In the genomic region with DNA sequence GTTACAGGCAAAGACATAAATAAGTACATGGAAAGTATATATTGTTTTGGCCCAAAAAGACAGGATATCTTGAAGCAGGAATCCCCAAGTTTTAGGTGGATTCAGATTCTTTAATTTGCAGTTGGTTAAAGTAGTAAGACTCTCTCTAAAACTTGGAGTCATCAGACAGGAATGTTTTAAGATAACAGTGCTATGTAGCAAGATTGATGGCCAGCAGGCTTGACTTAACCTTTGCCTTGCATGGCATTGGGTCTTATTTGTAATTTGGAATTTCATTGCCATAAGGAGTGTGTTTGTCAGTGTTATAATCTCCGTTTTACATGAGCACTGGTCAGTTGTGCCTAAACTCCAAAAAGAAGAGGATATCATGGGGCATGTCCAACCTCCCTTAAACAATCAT, we compare ENCODE assay signal across 16 cellular contexts.
A peak's percentile ranks its signal among the peaks of the same experiment; 100 is the strongest.
DNase-seq lines count a peak whose midpoint lies in the region; ATAC-seq, FAIRE-seq and TF ChIP-seq lines count a peak whose summit lies in the region.
"Had no signal": no experiment of that assay in that cellular context is flagged by ENCODE, and none has a peak within 500 bp of the region (broad histone marks: within the 10 kb centered on the region; RNA-seq: fewer than 3 reads in every experiment).

No MANE protein-coding gene starts in this region.

- H3K4me2 ChIP-seq in PC-3 (ENCODE audit: low read length), result peak overlapping the region; percentile 31
- no peak overlapping the region for H3K4me2 ChIP-seq in H1 (ENCODE audit: insufficient read depth in 1 of 2, low read depth in 2 of 2, low read length in 2 of 2)
- no peak overlapping the region for H3K4me2 ChIP-seq in osteoblast (ENCODE audit: insufficient read depth, low read length)

- no peaks in the 10 kb centered on the region for H3F3A ChIP-seq in PC-3 (ENCODE audit: low read length, unreplicated experiment)

- H3K9me3 Mint-ChIP-seq in activated naive CD4-positive, alpha-beta T cell treated with anti-CD3 and anti-CD28 coated beads for 36 hours, result peaks cover 6% of the 10 kb centered on the region

- H2AK5ac ChIP-seq in H1 (ENCODE audit: low read depth, low read length), result no peak overlapping the region

- H3K4me3 ChIP-seq in PC-3 (ENCODE audit: low read length) (no peak overlapping the region; the same call in 1 of the 2 replicates), H1 (ENCODE audit: extremely low read depth in 1 of 4, insufficient read depth in 2 of 4, low read depth in 3 of 4, low read length in 4 of 4) (no peak overlapping the region), osteoblast (ENCODE audit: insufficient read depth, low read length) (no peak overlapping the region)
- H3K4me3 ChIP-seq: left lung had no signal

- no peaks in the 10 kb centered on the region for H3K27me3 Mint-ChIP-seq in activated naive CD4-positive, alpha-beta T cell treated with anti-CD3 and anti-CD28 coated beads for 36 hours (ENCODE audit: low read depth)
- H3K27me3 Mint-ChIP-seq: naive B cell, T-cell had no signal

- H3K9me2 ChIP-seq in PC-3 (replicated peaks; ENCODE audit: low read length), result no peaks in the 10 kb centered on the region

- TF ChIP-seq EP300 in H1 (IDR thresholded peaks at IDR 0.05; ENCODE audit: borderline replicate concordance in 1 of 2, low read depth in 2 of 2, low read length in 2 of 2), result no peak

- no peaks in the 10 kb centered on the region for H3K79me1 ChIP-seq in H1 (ENCODE audit: low read depth, low read length)

- no peak overlapping the region for H4K8ac ChIP-seq in H1 (ENCODE audit: extremely low read depth, insufficient read depth, low read length)

- no peaks in the 10 kb centered on the region for H3K36me3 Mint-ChIP-seq in activated naive CD4-positive, alpha-beta T cell treated with anti-CD3 and anti-CD28 coated beads for 36 hours (ENCODE audit: low read depth)
- H3K36me3 Mint-ChIP-seq: naive B cell, T-cell, WTC11 had no signal

- intact Hi-C loops in PC-3 (cut with micrococcal nuclease), result loop anchor here (10.0 kb wide), 1 partner anchor 726 kb away; a partner anchor contains a TSS
- intact Hi-C loops in activated naive CD4-positive, alpha-beta T cell treated with anti-CD3 and anti-CD28 coated beads for 36 hours (cut with micrococcal nuclease), result no loop called here

- no peak overlapping the region for H3K18ac ChIP-seq in H1 (ENCODE audit: extremely low read depth, low read length)

- H3K23ac ChIP-seq in H1 (ENCODE audit: insufficient read length), result no peak overlapping the region

- H3K9ac ChIP-seq in PC-3 (ENCODE audit: low read length) (no peak overlapping the region), H1 (replicated peaks in 1 of 4; ENCODE audit: extremely low read depth in 1 of 4, low read depth in 3 of 4, low read length in 3 of 4) (no peak overlapping the region)

- H3K79me2 ChIP-seq in PC-3 (ENCODE audit: low read length), result no peaks in the 10 kb centered on the region
- no peaks in the 10 kb centered on the region for H3K79me2 ChIP-seq in H1 (ENCODE audit: control insufficient read depth in 1 of 2, insufficient read depth in 2 of 2, low read length in 2 of 2)
- H3K79me2 ChIP-seq in osteoblast (ENCODE audit: insufficient read depth, low read length), result no peaks in the 10 kb centered on the region

- no peak for TF ChIP-seq RAD21 in H1 (IDR thresholded peaks at IDR 0.05 in 1 of 2, conservative IDR thresholded peaks at IDR 0.05 in 1 of 2; ENCODE audit: low read depth in 2 of 2, low read length in 2 of 2)

- no peak overlapping the region for H4K5ac ChIP-seq in H1 (ENCODE audit: insufficient read length, low read depth, low read length)

- no peak overlapping the region for H3K4ac ChIP-seq in H1 (replicated peaks; ENCODE audit: insufficient read length, low read depth, low read length)

- no peak overlapping the region for H2BK12ac ChIP-seq in H1 (ENCODE audit: low read depth, low read length)

- no peak overlapping the region for H3K27ac Mint-ChIP-seq in activated naive CD4-positive, alpha-beta T cell treated with anti-CD3 and anti-CD28 coated beads for 36 hours
- H3K27ac Mint-ChIP-seq: T-cell, WTC11 had no signal

- no peak overlapping the region for H2BK5ac ChIP-seq in H1 (ENCODE audit: low read depth, low read length)

- TF ChIP-seq POLR2A in H1 (IDR thresholded peaks at IDR 0.05; ENCODE audit: control extremely low read depth in 1 of 2, low read depth in 2 of 2, low read length in 2 of 2), result no peak

- TF ChIP-seq CTCF in PC-3 (conservative IDR thresholded peaks at IDR 0.05; ENCODE audit: low read depth, low read length) (no peak), H1 (IDR thresholded peaks at IDR 0.05; ENCODE audit: control extremely low read depth in 1 of 3, insufficient read depth in 1 of 3, low read depth in 1 of 3, low read length in 3 of 3) (no peak), osteoblast (IDR thresholded peaks at IDR 0.05; ENCODE audit: extremely low read depth, low read depth, low read length) (no peak)

- H4K20me1 ChIP-seq in PC-3 (ENCODE audit: low read length), result no peaks in the 10 kb centered on the region
- no peaks in the 10 kb centered on the region for H4K20me1 ChIP-seq in H1 (replicated peaks in 1 of 2; ENCODE audit: control insufficient read depth in 1 of 2, insufficient read depth in 2 of 2, low read length in 2 of 2)
- no peaks in the 10 kb centered on the region for H4K20me1 ChIP-seq in osteoblast (ENCODE audit: insufficient read depth, low read length)

- H3K27me3 ChIP-seq in PC-3 (ENCODE audit: low read length), result no peaks in the 10 kb centered on the region
- no peaks in the 10 kb centered on the region for H3K27me3 ChIP-seq in H1 (replicated peaks in 1 of 4; ENCODE audit: control insufficient read depth in 3 of 4, extremely low read depth in 1 of 4, insufficient read depth in 3 of 4, low read length in 3 of 4)
- no peaks in the 10 kb centered on the region for H3K27me3 ChIP-seq in osteoblast (ENCODE audit: insufficient read depth, low read length)
- H3K27me3 ChIP-seq: left lung had no signal

- no peak overlapping the region for H3K14ac ChIP-seq in H1 (ENCODE audit: insufficient read length)

- H3K27ac ChIP-seq in PC-3 (ENCODE audit: low read length) (no peak overlapping the region), H1 (ENCODE audit: low read depth, low read length) (no peak overlapping the region), osteoblast (ENCODE audit: low read depth, low read length) (peak overlapping the region; percentile 45)
- H3K27ac ChIP-seq: left lung had no signal

- no peak overlapping the region for H2AFZ ChIP-seq in PC-3 (ENCODE audit: low read length)
- H2AFZ ChIP-seq in H1 (ENCODE audit: low read length), result peak overlapping the region; percentile 32; the same call in 1 of the 2 replicates
- peak overlapping the region; percentile 25 for H2AFZ ChIP-seq in osteoblast (ENCODE audit: low read length)

- no peak for FAIRE-seq in H1 (lab: Jason Lieb, UNC)

- H3K56ac ChIP-seq in H1 (replicated peaks; ENCODE audit: insufficient read length, low read depth, low read length), result no peak overlapping the region

- H3K9me3 ChIP-seq in PC-3 (ENCODE audit: low read length), result no peaks in the 10 kb centered on the region
- H3K9me3 ChIP-seq in H1 (ENCODE audit: insufficient read depth in 2 of 2, low read depth in 1 of 2, low read length in 1 of 2), result no peaks in the 10 kb centered on the region
- H3K9me3 ChIP-seq in osteoblast (ENCODE audit: low read depth, low read length), result no peaks in the 10 kb centered on the region
- H3K9me3 ChIP-seq: left lung had no signal

- WGBS in H1 (ENCODE audit: extremely low coverage in 1 of 2, insufficient coverage in 1 of 2, insufficient read length in 1 of 2, insufficient replicate concordance in 2 of 2, low coverage in 1 of 2, low lambda C conversion rate in 2 of 2, missing lambda C conversion rate in 1 of 2), 2 experiments, result 93% methylated on average over 1 of the region's 1 CpG; no CpG with 5 or more reads in 1 of the 2 experiments

- no peak overlapping the region for H2BK120ac ChIP-seq in H1 (replicated peaks; ENCODE audit: low read depth, low read length)

- no peaks in the 10 kb centered on the region for H3K4me1 Mint-ChIP-seq in activated naive CD4-positive, alpha-beta T cell treated with anti-CD3 and anti-CD28 coated beads for 36 hours (ENCODE audit: low read depth)
- H3K4me1 Mint-ChIP-seq: naive B cell, T-cell, WTC11 had no signal

- CTCF ChIA-PET in PC-3 (lab: Charles Lee) (no interaction called here), H1 (lab: Charles Lee; ENCODE audit: partially characterized antibody) (interaction anchor here (1.0 kb wide), 1 partner anchor 26 kb away, joined by 3 read pairs; no protein-coding TSS in a partner anchor)
- CTCF ChIA-PET in activated naive CD4-positive, alpha-beta T cell treated with anti-CD3 and anti-CD28 coated beads for 36 hours (lab: Charles Lee), result no interaction called here

- H4K91ac ChIP-seq in H1 (replicated peaks; ENCODE audit: insufficient read length, low read length), result no peak overlapping the region

- H3K36me3 ChIP-seq in PC-3 (ENCODE audit: low read depth, low read length) (no peaks in the 10 kb centered on the region), H1 (ENCODE audit: control insufficient read depth in 2 of 4, insufficient read depth in 4 of 4, low read length in 3 of 4) (no peaks in the 10 kb centered on the region), osteoblast (ENCODE audit: insufficient read depth, low read length) (no peaks in the 10 kb centered on the region)
- H3K36me3 ChIP-seq: left lung had no signal

- H3K23me2 ChIP-seq in H1 (ENCODE audit: low read depth, low read length), result no peaks in the 10 kb centered on the region

- H3K4me1 ChIP-seq in PC-3 (ENCODE audit: insufficient read depth, low read length) (peaks cover 16% of the 10 kb centered on the region), H1 (replicated peaks in 1 of 4; ENCODE audit: control insufficient read depth in 3 of 4, insufficient read depth in 4 of 4, low read length in 3 of 4) (no peaks in the 10 kb centered on the region), osteoblast (ENCODE audit: insufficient read depth, low read length) (peaks cover 24% of the 10 kb centered on the region)
- H3K4me1 ChIP-seq: left lung had no signal

- no peak overlapping the region for H2BK20ac ChIP-seq in H1 (ENCODE audit: low read length)

- peak; percentile 62 for DNase-seq in ELR (ENCODE audit: low read depth)
- peak; percentile 57 for DNase-seq in PC-3
- no peak for DNase-seq in H1 (ENCODE audit: low read depth in 1 of 2, low spot score in 2 of 2)
- DNase-seq in osteoblast (ENCODE audit: insufficient read length, low spot score, missing footprints), result no peak
- no peak for DNase-seq in activated CD4-positive, CD25-positive, alpha-beta regulatory T cell (lab: John Stamatoyannopoulos, UW)
- DNase-seq in NCI-H2171 treated with DMSO at 0.1 percent for 48 hours (lab: John Stamatoyannopoulos, UW), result no peak
- DNase-seq in activated naive CD4-positive, alpha-beta T cell treated with anti-CD3 and anti-CD28 coated beads for 36 hours, result no peak
- DNase-seq: activated effector memory CD4-positive, alpha-beta T cell treated with anti-CD3 and anti-CD28 coated beads, Interleukin-2, amount 50 U/mL, for 16 hours; MV-4-11; naive B cell; NCI-H2081; T-cell had no signal

- POLR2A ChIA-PET in PC-3 (lab: Charles Lee; ENCODE audit: unreplicated experiment), result no interaction called here
- POLR2A ChIA-PET in H1 (lab: Charles Lee; ENCODE audit: partially characterized antibody), result no interaction called here

- peak; percentile 67 for ATAC-seq in PC-3
- ATAC-seq in activated CD4-positive, CD25-positive, alpha-beta regulatory T cell treated with anti-CD3 and anti-CD28 coated beads, Interleukin-2, amount 50 U/mL, for 24 hours, result no peak
- ATAC-seq: left lung, Panc1, T-cell, WTC11 had no signal

- no peak overlapping the region for H3K4me3 Mint-ChIP-seq in activated naive CD4-positive, alpha-beta T cell treated with anti-CD3 and anti-CD28 coated beads for 36 hours
- H3K4me3 Mint-ChIP-seq: naive B cell, T-cell, WTC11 had no signal

- BruUV-seq in PC-3 (replicated peaks; lab: Mats Ljungman, UMichigan), result no TSS peak

- no peak overlapping the region for H2BK15ac ChIP-seq in H1 (ENCODE audit: low read length)

Comparison
In these comparisons a context has a peak if more than half of its experiments do, and no peak if none do; other contexts are left out.
1. DNase-seq: peak in ELR (single experiment) and PC-3 (single experiment); none in H1 (0 of 2), osteoblast (single experiment), activated CD4-positive, CD25-positive, alpha-beta regulatory T cell (0 of 4), NCI-H2171 treated with DMSO at 0.1 percent for 48 hours (single experiment) and activated naive CD4-positive, alpha-beta T cell treated with anti-CD3 and anti-CD28 coated beads for 36 hours (single experiment).